ENCODE assay signal across 13 cellular contexts in genomic region chr2:32360416-32360815, GRCh38. TPM values are rescaled to one million over a fixed set of nuclear protein-coding genes. Genes with fewer than 3 reads are reported as not detected.
A peak's percentile ranks its signal among the peaks of the same experiment; 100 is the strongest.
DNase-seq lines count a peak whose midpoint lies in the region; ATAC-seq and TF ChIP-seq lines count a peak whose summit lies in the region.
"Had no signal": no experiment of that assay in that cellular context is flagged by ENCODE, and none has a peak within 500 bp of the region (broad histone marks: within the 10 kb centered on the region; RNA-seq: fewer than 3 reads in every experiment).

No MANE protein-coding gene starts in this region.

- TF ChIP-seq CTCF in foreskin fibroblast (IDR thresholded peaks at IDR 0.05; ENCODE audit: low read depth, low read length): no peak
- no peak for TF ChIP-seq CTCF in type B pancreatic cell (conservative IDR thresholded peaks at IDR 0.05)

- H3K9me3 Mint-ChIP-seq in stimulated activated naive CD8-positive, alpha-beta T cell treated with anti-CD3 and anti-CD28 coated beads, Interleukin-15, Interleukin-2, amounts not matched to agents 100 ng/mL and 50 ng/mL, for 24 hours: no peaks in the 10 kb centered on the region
- H3K9me3 Mint-ChIP-seq in stimulated activated naive CD8-positive, alpha-beta T cell treated with anti-CD3 and anti-CD28 coated beads, Interleukin-15, amount 100 ng/mL, for 72 hours: no peaks in the 10 kb centered on the region
- no peaks in the 10 kb centered on the region for H3K9me3 Mint-ChIP-seq in T-helper 1 cell treated with Interleukin-12 subunit alpha and Interleukin-12 subunit beta and Interleukin-4 antibody, amounts not matched to agents 30 μg/mL and 1 μg/mL, for 36 hours
- no peaks in the 10 kb centered on the region for H3K9me3 Mint-ChIP-seq in type B pancreatic cell

- H3K27ac Mint-ChIP-seq in stimulated activated naive CD8-positive, alpha-beta T cell treated with anti-CD3 and anti-CD28 coated beads, Interleukin-15, Interleukin-2, amounts not matched to agents 100 ng/mL and 50 ng/mL, for 24 hours: peak overlapping the region; percentile 21
- no peak overlapping the region for H3K27ac Mint-ChIP-seq in stimulated activated naive CD8-positive, alpha-beta T cell treated with anti-CD3 and anti-CD28 coated beads, Interleukin-15, amount 100 ng/mL, for 72 hours
- H3K27ac Mint-ChIP-seq in T-helper 1 cell treated with Interleukin-12 subunit alpha and Interleukin-12 subunit beta and Interleukin-4 antibody, amounts not matched to agents 30 μg/mL and 1 μg/mL, for 36 hours: no peak overlapping the region
- H3K27ac Mint-ChIP-seq in type B pancreatic cell: peak overlapping the region; percentile 45

- H3K4me3 Mint-ChIP-seq in stimulated activated naive CD8-positive, alpha-beta T cell treated with anti-CD3 and anti-CD28 coated beads, Interleukin-15, Interleukin-2, amounts not matched to agents 100 ng/mL and 50 ng/mL, for 24 hours: peak overlapping the region; percentile 8
- no peak overlapping the region for H3K4me3 Mint-ChIP-seq in stimulated activated naive CD8-positive, alpha-beta T cell treated with anti-CD3 and anti-CD28 coated beads, Interleukin-15, amount 100 ng/mL, for 72 hours
- H3K4me3 Mint-ChIP-seq in T-helper 1 cell treated with Interleukin-12 subunit alpha and Interleukin-12 subunit beta and Interleukin-4 antibody, amounts not matched to agents 30 μg/mL and 1 μg/mL, for 36 hours: peak overlapping the region; percentile 21
- H3K4me3 Mint-ChIP-seq in type B pancreatic cell: peak overlapping the region; percentile 35

- H3K27me3 Mint-ChIP-seq in stimulated activated naive CD8-positive, alpha-beta T cell treated with anti-CD3 and anti-CD28 coated beads, Interleukin-15, Interleukin-2, amounts not matched to agents 100 ng/mL and 50 ng/mL, for 24 hours: no peaks in the 10 kb centered on the region
- no peaks in the 10 kb centered on the region for H3K27me3 Mint-ChIP-seq in stimulated activated naive CD8-positive, alpha-beta T cell treated with anti-CD3 and anti-CD28 coated beads, Interleukin-15, amount 100 ng/mL, for 72 hours
- no peaks in the 10 kb centered on the region for H3K27me3 Mint-ChIP-seq in T-helper 1 cell treated with Interleukin-12 subunit alpha and Interleukin-12 subunit beta and Interleukin-4 antibody, amounts not matched to agents 30 μg/mL and 1 μg/mL, for 36 hours (ENCODE audit: low read depth)
- no peaks in the 10 kb centered on the region for H3K27me3 Mint-ChIP-seq in type B pancreatic cell

- no peak overlapping the region for H3K4me3 ChIP-seq in foreskin fibroblast (ENCODE audit: low read depth in 1 of 2, low read length in 2 of 2)

- no peak for DNase-seq in stimulated activated naive CD8-positive, alpha-beta T cell treated with anti-CD3 and anti-CD28 coated beads, Interleukin-15, amount 100 ng/mL, for 72 hours
- DNase-seq in foreskin fibroblast (peak; percentile 23 to 60), type B pancreatic cell (ENCODE audit: extremely low spot score, unreplicated experiment) (no peak), NCI-H2107 (lab: John Stamatoyannopoulos, UW) (no peak)
- DNase-seq in effector CD4-positive, alpha-beta T cell: no peak
- DNase-seq: activated effector memory CD4-positive, alpha-beta T cell treated with anti-CD3 and anti-CD28 coated beads, Interleukin-2, amount 50 U/mL, for 16 hours; hippocampal formation; NCI-H146; PC-3; stimulated activated CD4-positive, alpha-beta T cell treated with anti-CD3 and anti-CD28 coated beads, Interleukin-12 subunit alpha, Interleukin-12 subunit beta, amount 100 ng/mL, for 4 hours had no signal

- peaks cover 71% of the 10 kb centered on the region for H3K4me1 Mint-ChIP-seq in stimulated activated naive CD8-positive, alpha-beta T cell treated with anti-CD3 and anti-CD28 coated beads, Interleukin-15, Interleukin-2, amounts not matched to agents 100 ng/mL and 50 ng/mL, for 24 hours (ENCODE audit: low read depth)
- H3K4me1 Mint-ChIP-seq in stimulated activated naive CD8-positive, alpha-beta T cell treated with anti-CD3 and anti-CD28 coated beads, Interleukin-15, amount 100 ng/mL, for 72 hours: peaks cover 58% of the 10 kb centered on the region
- H3K4me1 Mint-ChIP-seq in T-helper 1 cell treated with Interleukin-12 subunit alpha and Interleukin-12 subunit beta and Interleukin-4 antibody, amounts not matched to agents 30 μg/mL and 1 μg/mL, for 36 hours (ENCODE audit: low read depth): peaks cover 47% of the 10 kb centered on the region
- peaks cover 27% of the 10 kb centered on the region for H3K4me1 Mint-ChIP-seq in type B pancreatic cell (ENCODE audit: unreplicated experiment)

- ATAC-seq in stimulated activated naive CD8-positive, alpha-beta T cell treated with anti-CD3 and anti-CD28 coated beads, Interleukin-15, amount 100 ng/mL, for 72 hours: no peak
- no peak for ATAC-seq in HG02623 (IDR thresholded peaks at IDR 0.05; ENCODE audit: unreplicated experiment)
- ATAC-seq: PC-3 had no signal

- peaks cover 44% of the 10 kb centered on the region for H3K36me3 Mint-ChIP-seq in stimulated activated naive CD8-positive, alpha-beta T cell treated with anti-CD3 and anti-CD28 coated beads, Interleukin-15, Interleukin-2, amounts not matched to agents 100 ng/mL and 50 ng/mL, for 24 hours (ENCODE audit: low read depth)
- peaks cover 29% of the 10 kb centered on the region for H3K36me3 Mint-ChIP-seq in T-helper 1 cell treated with Interleukin-12 subunit alpha and Interleukin-12 subunit beta and Interleukin-4 antibody, amounts not matched to agents 30 μg/mL and 1 μg/mL, for 36 hours (ENCODE audit: low read depth)
- peaks cover 6% of the 10 kb centered on the region for H3K36me3 Mint-ChIP-seq in type B pancreatic cell

RNA-seq across cellular contexts. Expression of gene BIRC6, which starts 3.6 kb away (rescaled TPM):
- 74.7 and 82.4 TPM in 2 replicates for total RNA-seq in type B pancreatic cell (ENCODE audit: low replicate concordance)

Comparison
In these comparisons a context has a peak if more than half of its experiments do, and no peak if none do; other contexts are left out.
1. H3K27ac Mint-ChIP-seq: peak in stimulated activated naive CD8-positive, alpha-beta T cell treated with anti-CD3 and anti-CD28 coated beads, Interleukin-15, Interleukin-2, amounts not matched to agents 100 ng/mL and 50 ng/mL, for 24 hours (single experiment) and type B pancreatic cell (single experiment); none in stimulated activated naive CD8-positive, alpha-beta T cell treated with anti-CD3 and anti-CD28 coated beads, Interleukin-15, amount 100 ng/mL, for 72 hours (0 of 2) and T-helper 1 cell treated with Interleukin-12 subunit alpha and Interleukin-12 subunit beta and Interleukin-4 antibody, amounts not matched to agents 30 μg/mL and 1 μg/mL, for 36 hours (single experiment).
2. H3K4me3 Mint-ChIP-seq: peak in stimulated activated naive CD8-positive, alpha-beta T cell treated with anti-CD3 and anti-CD28 coated beads, Interleukin-15, Interleukin-2, amounts not matched to agents 100 ng/mL and 50 ng/mL, for 24 hours (single experiment), T-helper 1 cell treated with Interleukin-12 subunit alpha and Interleukin-12 subunit beta and Interleukin-4 antibody, amounts not matched to agents 30 μg/mL and 1 μg/mL, for 36 hours (single experiment) and type B pancreatic cell (single experiment); none in stimulated activated naive CD8-positive, alpha-beta T cell treated with anti-CD3 and anti-CD28 coated beads, Interleukin-15, amount 100 ng/mL, for 72 hours (0 of 2).
3. DNase-seq: peak in foreskin fibroblast (2 of 2); none in stimulated activated naive CD8-positive, alpha-beta T cell treated with anti-CD3 and anti-CD28 coated beads, Interleukin-15, amount 100 ng/mL, for 72 hours (0 of 2), type B pancreatic cell (single experiment), effector CD4-positive, alpha-beta T cell (single experiment) and NCI-H2107 (single experiment).